In genomic region chr17:5763595-5763994, GRCh38 we compare ENCODE assay signal across 8 cellular contexts.
"Had no signal": no experiment of that assay in that cellular context is flagged by ENCODE, and none has a peak within 500 bp of the region (broad histone marks: within the 10 kb centered on the region; RNA-seq: fewer than 3 reads in every experiment).

No MANE protein-coding gene starts in this region.

- H3K4me1 ChIP-seq: HAP-1 had no signal

- H3K36me3 ChIP-seq: HAP-1 had no signal

- DNase-seq: GM23248, GOT3, H7, HFFc6, IMR-90 had no signal

- H2AFZ ChIP-seq: GM23248 had no signal

- H3K4me3 ChIP-seq: GM23248, HAP-1 had no signal

- H3K4me3 Mint-ChIP-seq: HFFc6 had no signal

- H3K27ac Mint-ChIP-seq: HFFc6 had no signal

- ATAC-seq: HCT116 had no signal

- H3K9me3 ChIP-seq: HAP-1 had no signal

- H3K9me3 Mint-ChIP-seq: HFFc6 had no signal

- H3K9ac ChIP-seq: GM23248 had no signal

- H3K27ac ChIP-seq: GM23248, HL-60 had no signal
